Comparison of ENCODE assay signal across 25 cellular contexts in the genomic region with DNA sequence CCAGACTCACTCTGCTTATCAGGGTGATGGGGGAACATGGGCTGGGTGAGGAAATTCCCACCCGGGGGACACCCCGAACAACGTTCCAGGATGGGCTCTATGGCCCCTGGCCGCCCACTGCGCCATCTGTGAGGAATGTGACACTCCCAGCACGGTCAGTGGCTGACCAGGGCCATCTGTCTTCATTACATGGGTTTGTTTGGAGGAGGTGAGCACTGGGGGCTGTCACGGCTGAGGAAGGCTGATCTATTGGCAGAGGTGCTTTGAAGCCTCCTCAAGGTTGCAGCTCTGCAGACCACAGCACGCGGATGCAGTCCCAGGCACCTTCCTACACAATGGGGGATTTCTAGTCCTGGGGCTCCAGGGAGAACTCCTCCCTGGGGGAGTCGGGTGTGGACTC.
DNase-seq lines count a peak whose midpoint lies in the region; ATAC-seq and TF ChIP-seq lines count a peak whose summit lies in the region.
"Had no signal": no experiment of that assay in that cellular context is flagged by ENCODE, and none has a peak within 500 bp of the region (broad histone marks: within the 10 kb centered on the region; RNA-seq: fewer than 3 reads in every experiment).

No MANE protein-coding gene starts in this region.

- H2BK5ac ChIP-seq in IMR-90 (ENCODE audit: low read depth, low read length, poor library complexity, severe bottlenecking) (peak overlapping the region; percentile 90), mesendoderm (ENCODE audit: low read length) (no peak overlapping the region)

- H3K18ac ChIP-seq in IMR-90 (ENCODE audit: low read depth, low read length) (peak overlapping the region; percentile 82), mesendoderm (ENCODE audit: low read length) (no peak overlapping the region)

- peak overlapping the region; percentile 95 for H3K14ac ChIP-seq in IMR-90 (replicated peaks; ENCODE audit: low read depth, low read length)

- H4K8ac ChIP-seq in IMR-90 (ENCODE audit: low read depth in 2 of 2, low read length in 2 of 2) (peak overlapping the region; percentile 53 to 97; a peak in 2 of 4 replicates), mesendoderm (ENCODE audit: low read depth, low read length) (no peak overlapping the region)

- peaks cover 52% of the 10 kb centered on the region for H3K9me1 ChIP-seq in IMR-90 (ENCODE audit: insufficient read depth, low read length)

- peak overlapping the region; percentile 3; the same call in 2 of the 3 replicates for H2BK15ac ChIP-seq in IMR-90 (ENCODE audit: low read depth, low read length)
- no peak overlapping the region for H2BK15ac ChIP-seq in mesendoderm (replicated peaks; ENCODE audit: low read depth)

- no peaks in the 10 kb centered on the region for H3K9me3 ChIP-seq in IMR-90 (ENCODE audit: control insufficient read depth, insufficient read depth, low read length)
- H3K9me3 ChIP-seq: BLaER1, HAP-1 had no signal

- H3K27me3 ChIP-seq in IMR-90 (ENCODE audit: control insufficient read depth, insufficient read depth, low read length) (no peaks in the 10 kb centered on the region), mesendoderm (ENCODE audit: insufficient read depth, low read length, poor library complexity) (no peaks in the 10 kb centered on the region)

- H3K9ac ChIP-seq in IMR-90 (ENCODE audit: low read depth, low read length) (no peak overlapping the region), mesendoderm (ENCODE audit: low read length) (no peak overlapping the region)
- H3K9ac ChIP-seq: BLaER1 had no signal

- ATAC-seq in IMR-90 (ENCODE audit: low read depth): no peak
- ATAC-seq: GM23338, HepG2, K562, PC-3 had no signal

- H3K4me2 ChIP-seq in IMR-90 (ENCODE audit: low read depth, low read length) (no peak overlapping the region), mesendoderm (ENCODE audit: low read length) (no peak overlapping the region)
- H3K4me2 ChIP-seq: BLaER1, GM23338 had no signal

- no peak for TF ChIP-seq CTCF in IMR-90 (conservative IDR thresholded peaks at IDR 0.05; ENCODE audit: low read depth, low read length)

- H3K4ac ChIP-seq in IMR-90 (ENCODE audit: low read depth, low read length) (peak overlapping the region; percentile 99), mesendoderm (ENCODE audit: low read depth, low read length) (no peak overlapping the region)

- H3K23ac ChIP-seq in IMR-90 (ENCODE audit: low read depth, low read length) (peak overlapping the region; percentile 98), mesendoderm (ENCODE audit: low read length) (no peak overlapping the region)

- no peaks in the 10 kb centered on the region for H3K36me3 ChIP-seq in IMR-90 (ENCODE audit: control insufficient read depth, insufficient read depth, low read length)
- H3K36me3 ChIP-seq in mesendoderm (ENCODE audit: control insufficient read depth, insufficient read depth, low read length): no peaks in the 10 kb centered on the region
- H3K36me3 ChIP-seq: BLaER1, HAP-1 had no signal

- H4K5ac ChIP-seq in IMR-90 (ENCODE audit: low read depth, low read length) (peak overlapping the region; percentile 33), mesendoderm (ENCODE audit: low read length) (no peak overlapping the region)

- in situ Hi-C loops in IMR-90 (cut with MboI; ENCODE audit: low sequenced_read_pairs): loop anchor here (10.0 kb wide), 1 partner anchor 71 kb away; no protein-coding TSS in a partner anchor

- no peak for TF ChIP-seq RAD21 in IMR-90 (IDR thresholded peaks at IDR 0.05; ENCODE audit: low read length)

- DNase-seq in IMR-90 (no peak), ecto neural progenitor cell (ENCODE audit: low spot score) (peak; percentile 43), mesendoderm (no peak), retina (peak; percentile 22), MV-4-11 (lab: John Stamatoyannopoulos, UW) (no peak), NCI-H146 treated with DMSO at 0.1 percent for 48 hours (lab: John Stamatoyannopoulos, UW; ENCODE audit: unreplicated experiment) (no peak), NCI-H1105 treated with DMSO at 0.1 percent for 48 hours (lab: John Stamatoyannopoulos, UW) (no peak)
- DNase-seq in effector CD8-positive, alpha-beta T cell (lab: John Stamatoyannopoulos, UW): no peak
- DNase-seq: CD4-positive, CD25-positive, alpha-beta regulatory T cell; DMS53; HFFc6; Kasumi-1; NCI-H1417 treated with DMSO at 0.1 percent for 48 hours; NCI-H187; NCI-H2081 treated with DMSO at 0.1 percent for 48 hours; NCI-H2171; NCI-H345; NCI-H510A treated with DMSO at 0.1 percent for 48 hours; PC-3; Right ventricle myocardium superior had no signal

- H2AK5ac ChIP-seq in IMR-90 (ENCODE audit: low read depth, low read length): peak overlapping the region; percentile 97
- no peak overlapping the region for H2AK5ac ChIP-seq in mesendoderm (ENCODE audit: low read length)

- peak overlapping the region; percentile 97 for H2BK20ac ChIP-seq in IMR-90 (ENCODE audit: low read depth, low read length)

- no peaks in the 10 kb centered on the region for H4K20me1 ChIP-seq in IMR-90 (ENCODE audit: insufficient read depth, low read length)

- H2AK9ac ChIP-seq in IMR-90 (replicated peaks; ENCODE audit: low read depth, low read length, poor library complexity): no peak overlapping the region

- TF ChIP-seq POLR2A in IMR-90 (IDR thresholded peaks at IDR 0.05; ENCODE audit: low read depth, low read length): no peak

- H3K4me3 ChIP-seq in IMR-90 (ENCODE audit: insufficient read depth, low read depth, low read length): no peak overlapping the region
- no peak overlapping the region for H3K4me3 ChIP-seq in mesendoderm (ENCODE audit: low read length)
- H3K4me3 ChIP-seq: BLaER1, GM23338, HAP-1, K562 had no signal

- POLR2A ChIA-PET in IMR-90 (lab: Charles Lee; ENCODE audit: unreplicated experiment): no interaction called here

- H3K4me1 ChIP-seq in IMR-90 (ENCODE audit: control insufficient read depth, insufficient read depth, low read length): peaks cover 59% of the 10 kb centered on the region
- peaks cover 10% of the 10 kb centered on the region for H3K4me1 ChIP-seq in mesendoderm (ENCODE audit: control insufficient read depth, low read depth, low read length)
- H3K4me1 ChIP-seq: HAP-1 had no signal

- H2AFZ ChIP-seq in IMR-90 (replicated peaks; ENCODE audit: low read length, poor library complexity): no peak overlapping the region
- H2AFZ ChIP-seq: GM23338 had no signal

- intact Hi-C loops in IMR-90 (cut with micrococcal nuclease): no loop called here

- H3K79me1 ChIP-seq in IMR-90 (ENCODE audit: low read depth in 1 of 2, low read length in 2 of 2) (peaks cover 17 to 73% of the 10 kb centered on the region in 2 experiments; a peak in 3 of 4 replicates), mesendoderm (ENCODE audit: low read length) (no peaks in the 10 kb centered on the region)

- dilution Hi-C loops in IMR-90 (cut with HindIII; ENCODE audit: low sequenced_read_pairs, unreplicated experiment): no loop called here

- CTCF ChIA-PET in IMR-90 (lab: Yijun Ruan, JAX): no interaction called here

- H3K27ac ChIP-seq in IMR-90 (ENCODE audit: insufficient read depth, low read length) (peak overlapping the region; percentile 91), mesendoderm (ENCODE audit: low read depth, low read length) (no peak overlapping the region)
- H3K27ac ChIP-seq: BLaER1 had no signal

- H2BK120ac ChIP-seq in IMR-90 (ENCODE audit: low read depth, low read length): peak overlapping the region; percentile 100
- H2BK120ac ChIP-seq in mesendoderm (ENCODE audit: low read depth, low read length): no peak overlapping the region

- WGBS in IMR-90 (ENCODE audit: extremely low coverage in 2 of 2, insufficient read length in 1 of 2), 2 experiments: 100% methylated on average over 4 of the region's 10 CpGs; no CpG with 5 or more reads in 1 of the 2 experiments
- WGBS in mesendoderm (ENCODE audit: extremely low coverage, insufficient coverage, low lambda C conversion rate): no CpG with 5 or more reads among the region's 10 CpGs

- H3K79me2 ChIP-seq in mesendoderm (ENCODE audit: control insufficient read depth, insufficient read depth, low read length): no peaks in the 10 kb centered on the region

- BruUV-seq in IMR-90 (replicated peaks; lab: Mats Ljungman, UMichigan): no TSS peak

- H4K91ac ChIP-seq in IMR-90 (ENCODE audit: insufficient read depth, low read depth, low read length): peak overlapping the region; percentile 99

- H3K56ac ChIP-seq in IMR-90 (ENCODE audit: extremely low read depth, insufficient read depth, low read length) (peak overlapping the region; percentile 89; the same call in 1 of the 2 replicates), mesendoderm (ENCODE audit: low read length) (peak overlapping the region; percentile 5)

TF ChIP-seq in IMR-90, 13 proteins besides CTCF, POLR2A, EP300 and RAD21:
- TF ChIP-seq MAFK (IDR thresholded peaks at IDR 0.05; ENCODE audit: low read depth, low read length): no peak
- TF ChIP-seq MAZ (IDR thresholded peaks at IDR 0.05; ENCODE audit: borderline replicate concordance, low read depth, low read length): no peak
- TF ChIP-seq, protein P1, sequence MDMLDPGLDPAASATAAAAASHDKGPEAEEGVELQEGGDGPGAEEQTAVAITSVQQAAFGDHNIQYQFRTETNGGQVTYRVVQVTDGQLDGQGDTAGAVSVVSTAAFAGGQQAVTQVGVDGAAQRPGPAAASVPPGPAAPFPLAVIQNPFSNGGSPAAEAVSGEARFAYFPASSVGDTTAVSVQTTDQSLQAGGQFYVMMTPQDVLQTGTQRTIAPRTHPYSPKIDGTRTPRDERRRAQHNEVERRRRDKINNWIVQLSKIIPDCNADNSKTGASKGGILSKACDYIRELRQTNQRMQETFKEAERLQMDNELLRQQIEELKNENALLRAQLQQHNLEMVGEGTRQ (IDR thresholded peaks at IDR 0.05; ENCODE audit: low read depth, low read length): no peak
- TF ChIP-seq SMC3 (IDR thresholded peaks at IDR 0.05; ENCODE audit: low read depth, low read length): no peak
- TF ChIP-seq RCOR1 (IDR thresholded peaks at IDR 0.05; ENCODE audit: insufficient replicate concordance, low read length): no peak
- TF ChIP-seq, protein P2, sequence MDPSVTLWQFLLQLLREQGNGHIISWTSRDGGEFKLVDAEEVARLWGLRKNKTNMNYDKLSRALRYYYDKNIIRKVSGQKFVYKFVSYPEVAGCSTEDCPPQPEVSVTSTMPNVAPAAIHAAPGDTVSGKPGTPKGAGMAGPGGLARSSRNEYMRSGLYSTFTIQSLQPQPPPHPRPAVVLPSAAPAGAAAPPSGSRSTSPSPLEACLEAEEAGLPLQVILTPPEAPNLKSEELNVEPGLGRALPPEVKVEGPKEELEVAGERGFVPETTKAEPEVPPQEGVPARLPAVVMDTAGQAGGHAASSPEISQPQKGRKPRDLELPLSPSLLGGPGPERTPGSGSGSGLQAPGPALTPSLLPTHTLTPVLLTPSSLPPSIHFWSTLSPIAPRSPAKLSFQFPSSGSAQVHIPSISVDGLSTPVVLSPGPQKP (IDR thresholded peaks at IDR 0.05; ENCODE audit: borderline replicate concordance, low read depth, low read length): no peak
- TF ChIP-seq FOS (IDR thresholded peaks at IDR 0.05; ENCODE audit: low read depth, low read length): no peak
- TF ChIP-seq CHD1 (IDR thresholded peaks at IDR 0.05; ENCODE audit: low read depth, low read length): no peak
- TF ChIP-seq CEBPB (IDR thresholded peaks at IDR 0.05; ENCODE audit: low read depth, low read length): no peak
- TF ChIP-seq BHLHE40 (IDR thresholded peaks at IDR 0.05; ENCODE audit: low read depth, low read length): no peak
- no peak for TF ChIP-seq NFE2L2 (IDR thresholded peaks at IDR 0.05; ENCODE audit: low read depth, low read length)

Comparison
In these comparisons a context has a peak if more than half of its experiments do, and no peak if none do; other contexts are left out.
1. DNase-seq: peak in ecto neural progenitor cell (single experiment) and retina (single experiment); none in IMR-90 (single experiment), mesendoderm (single experiment), MV-4-11 (single experiment), NCI-H146 treated with DMSO at 0.1 percent for 48 hours (single experiment), effector CD8-positive, alpha-beta T cell (single experiment) and NCI-H1105 treated with DMSO at 0.1 percent for 48 hours (single experiment).